41 cellular contexts compared by ENCODE assay signal in genomic region chr7:101606176-101606923, GRCh38. TPM values are rescaled to one million over a fixed set of nuclear protein-coding genes. Genes with fewer than 3 reads are reported as not detected.
"Had no signal": no experiment of that assay in that cellular context is flagged by ENCODE, and none has a peak within 500 bp of the region (broad histone marks: within the 10 kb centered on the region; RNA-seq: fewer than 3 reads in every experiment).

No MANE protein-coding gene starts in this region.

- DNase-seq: activated CD4-positive, alpha-beta T cell treated with anti-CD3 and anti-CD28 coated beads for 48 hours; activated CD4-positive, alpha-beta T cell treated with anti-CD3 and anti-CD28 coated beads, Interleukin-2, amount 50 U/mL, for 48 hours; activated CD8-positive, alpha-beta memory T cell treated with anti-CD3 and anti-CD28 coated beads for 24 hours; activated CD8-positive, alpha-beta memory T cell treated with anti-CD3 and anti-CD28 coated beads, Interleukin-2, amount 50 U/mL, for 4 hours; activated effector memory CD4-positive, alpha-beta T cell treated with anti-CD3 and anti-CD28 coated beads, Interleukin-2, amount 50 U/mL, for 16 hours; activated naive CD4-positive, alpha-beta T cell treated with anti-CD3 and anti-CD28 coated beads for 36 hours; activated naive CD8-positive, alpha-beta T cell treated with anti-CD3 and anti-CD28 coated beads for 36 hours; activated T-cell treated with anti-CD3 and anti-CD28 coated beads, Interleukin-2, amount 50 U/mL, for 1 hour; adrenal gland; body of pancreas; cortex of kidney; effector memory CD8-positive, alpha-beta T cell; erythroblast; gastrocnemius medialis; glutamatergic neuron; islet precursor cell; left ventricle myocardium inferior; naive B cell; nucleus accumbens; posterior cingulate gyrus; right lobe of liver; stimulated activated CD4-positive, alpha-beta T cell treated with anti-CD3 and anti-CD28 coated beads, Interleukin-1b, Interleukin-23, amount 100 ng/mL, for 48 hours; stimulated activated CD4-positive, alpha-beta T cell treated with anti-CD3 and anti-CD28 coated beads, Interleukin-4, amount 100 ng/mL, for 4 hours; stimulated activated CD8-positive, alpha-beta memory T cell treated with anti-CD3 and anti-CD28 coated beads, Interleukin-4, amount 100 ng/mL, for 48 hours; stomach; T-helper 9 cell; thyroid gland; upper lobe of right lung; WERI-Rb-1 had no signal

- H3K4me3 Mint-ChIP-seq: activated naive CD4-positive, alpha-beta T cell treated with anti-CD3 and anti-CD28 coated beads for 36 hours; activated naive CD8-positive, alpha-beta T cell treated with anti-CD3 and anti-CD28 coated beads for 36 hours; activated T-helper 1 cell treated with anti-CD3 and anti-CD28 coated beads, Interleukin-12 subunit alpha, Interleukin-12 subunit beta, Interleukin-2, Interleukin-4 antibody, amounts not matched to agents 30 ng/mL and 10 ng/mL and 1 ng/mL, durations not matched to agents 14 hours and 24 hours and 36 hours; effector memory CD8-positive, alpha-beta T cell; stimulated activated memory B cell treated with anti-CD40 and anti-IgM and Interleukin-4, amounts not matched to agents 10 μg/mL and 1 μg/mL and 100 μg/mL, for 72 hours; T-helper 1 cell treated with Interleukin-12 subunit alpha and Interleukin-12 subunit beta and Interleukin-4 antibody, amounts not matched to agents 30 μg/mL and 1 μg/mL, for 36 hours had no signal

- H3K9me3 ChIP-seq: adrenal gland, body of pancreas, gastrocnemius medialis, left ventricle myocardium inferior, right lobe of liver, stomach, thyroid gland, upper lobe of right lung had no signal

- H3K27me3 ChIP-seq: adrenal gland, body of pancreas, cardiac muscle cell, gastrocnemius medialis, right lobe of liver, thyroid gland had no signal

- ATAC-seq: activated CD4-positive, CD25-positive, alpha-beta regulatory T cell treated with anti-CD3 and anti-CD28 coated beads, Interleukin-2, amount 50 U/mL, for 24 hours; body of pancreas; effector memory CD8-positive, alpha-beta T cell; gastrocnemius medialis; right lobe of liver; stimulated activated memory B cell treated with anti-CD40 and anti-IgM and Interleukin-4, amounts not matched to agents 10 μg/mL and 1 μg/mL and 100 μg/mL, for 72 hours; upper lobe of right lung had no signal

- H3K27ac ChIP-seq: adrenal gland, body of pancreas, cardiac muscle cell, gastrocnemius medialis, left ventricle myocardium inferior, right lobe of liver, skin epidermis, stomach, thyroid gland, upper lobe of right lung, WERI-Rb-1 had no signal

- H3K36me3 Mint-ChIP-seq: activated naive CD8-positive, alpha-beta T cell treated with anti-CD3 and anti-CD28 coated beads for 36 hours; naive B cell; stimulated activated memory B cell treated with anti-CD40 and anti-IgM and Interleukin-4, amounts not matched to agents 10 μg/mL and 1 μg/mL and 100 μg/mL, for 72 hours had no signal

- H3K27ac Mint-ChIP-seq: activated naive CD4-positive, alpha-beta T cell treated with anti-CD3 and anti-CD28 coated beads for 36 hours; activated naive CD8-positive, alpha-beta T cell treated with anti-CD3 and anti-CD28 coated beads for 36 hours; activated T-helper 1 cell treated with anti-CD3 and anti-CD28 coated beads, Interleukin-12 subunit alpha, Interleukin-12 subunit beta, Interleukin-2, Interleukin-4 antibody, amounts not matched to agents 30 ng/mL and 10 ng/mL and 1 ng/mL, durations not matched to agents 14 hours and 24 hours and 36 hours; effector memory CD8-positive, alpha-beta T cell; naive B cell; stimulated activated memory B cell treated with anti-CD40 and anti-IgM and Interleukin-4, amounts not matched to agents 10 μg/mL and 1 μg/mL and 100 μg/mL, for 72 hours; T-helper 1 cell treated with Interleukin-12 subunit alpha and Interleukin-12 subunit beta and Interleukin-4 antibody, amounts not matched to agents 30 μg/mL and 1 μg/mL, for 36 hours had no signal

- H3K4me3 ChIP-seq: adrenal gland, body of pancreas, cardiac muscle cell, gastrocnemius medialis, left ventricle myocardium inferior, lung, right lobe of liver, skin epidermis, stomach, thyroid gland, upper lobe of right lung had no signal

- H3K4me1 Mint-ChIP-seq: activated naive CD8-positive, alpha-beta T cell treated with anti-CD3 and anti-CD28 coated beads for 36 hours; naive B cell had no signal

- H3K9me3 Mint-ChIP-seq: activated naive CD4-positive, alpha-beta T cell treated with anti-CD3 and anti-CD28 coated beads for 36 hours; activated naive CD8-positive, alpha-beta T cell treated with anti-CD3 and anti-CD28 coated beads for 36 hours; activated T-helper 1 cell treated with anti-CD3 and anti-CD28 coated beads, Interleukin-12 subunit alpha, Interleukin-12 subunit beta, Interleukin-2, Interleukin-4 antibody, amounts not matched to agents 30 ng/mL and 10 ng/mL and 1 ng/mL, durations not matched to agents 14 hours and 24 hours and 36 hours; effector memory CD8-positive, alpha-beta T cell; naive B cell; stimulated activated memory B cell treated with anti-CD40 and anti-IgM and Interleukin-4, amounts not matched to agents 10 μg/mL and 1 μg/mL and 100 μg/mL, for 72 hours; T-helper 1 cell treated with Interleukin-12 subunit alpha and Interleukin-12 subunit beta and Interleukin-4 antibody, amounts not matched to agents 30 μg/mL and 1 μg/mL, for 36 hours had no signal

- H3K36me3 ChIP-seq: adrenal gland, cardiac muscle cell, gastrocnemius medialis, left ventricle myocardium inferior, right lobe of liver, stomach, thyroid gland, upper lobe of right lung, WERI-Rb-1 had no signal

- H3K4me1 ChIP-seq: adrenal gland, right lobe of liver had no signal

- H3K27me3 Mint-ChIP-seq: activated naive CD8-positive, alpha-beta T cell treated with anti-CD3 and anti-CD28 coated beads for 36 hours had no signal

RNA-seq across cellular contexts. Expression of gene MYL10, which starts 22.7 kb away (rescaled TPM):
- total RNA-seq: activated naive CD4-positive, alpha-beta T cell treated with anti-CD3 and anti-CD28 coated beads for 36 hours; activated naive CD8-positive, alpha-beta T cell treated with anti-CD3 and anti-CD28 coated beads for 36 hours; activated T-helper 1 cell treated with anti-CD3 and anti-CD28 coated beads, Interleukin-12 subunit alpha, Interleukin-12 subunit beta, Interleukin-2, Interleukin-4 antibody, amounts not matched to agents 30 ng/mL and 10 ng/mL and 1 ng/mL, durations not matched to agents 14 hours and 24 hours and 36 hours; adrenal gland; aorta; body of pancreas; cardiac muscle cell; cerebellum; left ventricle myocardium inferior; lung; mesenteric fat pad; mucosa of gallbladder; right lobe of liver; stomach; thyroid gland; upper lobe of right lung had no signal
- polyA plus RNA-seq: adrenal gland, aorta, cardiac muscle cell, lung, neural cell, stomach had no signal
